Comparison of ENCODE assay signal across 7 cellular contexts in genomic region chr12:79344855-79345840, GRCh38.
DNase-seq lines count a peak whose midpoint lies in the region; ATAC-seq and TF ChIP-seq lines count a peak whose summit lies in the region.

No MANE protein-coding gene starts in this region.

- H3K9me3 Mint-ChIP-seq in endothelial cell (ENCODE audit: unreplicated experiment): no peaks in the 10 kb centered on the region

- TF ChIP-seq CTCF in GM10248 (IDR thresholded peaks at IDR 0.05; ENCODE audit: control extremely low read depth, extremely low read depth, low read depth, missing control alignments): peak; percentile 41
- TF ChIP-seq CTCF in endothelial cell (IDR thresholded peaks at IDR 0.05; ENCODE audit: unreplicated experiment): peak; percentile 35
- peak; percentile 34 for TF ChIP-seq CTCF in psoas muscle (IDR thresholded peaks at IDR 0.05)

- POLR2A ChIA-PET in GM10248 (lab: Yijun Ruan, JAX): no interaction called here

- DNase-seq in GM10248 (ENCODE audit: extremely low spot score) (peak; percentile 22), HT1080 (ENCODE audit: low read depth) (peak; percentile 44), NT2/D1 (ENCODE audit: low read depth, low spot score) (peak; percentile 57), endothelial cell (ENCODE audit: low spot score) (peak; percentile 33), psoas muscle (no peak)
- no peak for DNase-seq in activated CD4-positive, CD25-positive, alpha-beta regulatory T cell (lab: John Stamatoyannopoulos, UW)

- CTCF ChIA-PET in GM10248 (lab: Yijun Ruan, JAX): interaction anchor here (1.0 to 1.8 kb wide), 6 partner anchors 8 to 1114 kb away, joined by 3 to 5 read pairs (median 4); no protein-coding TSS in a partner anchor

- no peak overlapping the region for H3K27ac Mint-ChIP-seq in endothelial cell (ENCODE audit: unreplicated experiment)

- no peak overlapping the region for H3K9ac ChIP-seq in NT2/D1 (ENCODE audit: insufficient read length, low read depth)

- H3K36me3 ChIP-seq in NT2/D1 (ENCODE audit: insufficient read depth, insufficient read length, low read length) (no peaks in the 10 kb centered on the region), psoas muscle (ENCODE audit: insufficient read depth in 1 of 2, low read depth in 1 of 2) (no peaks in the 10 kb centered on the region)

- peaks cover 13% of the 10 kb centered on the region for H3K4me1 Mint-ChIP-seq in endothelial cell (ENCODE audit: unreplicated experiment)

- H3K27ac ChIP-seq in psoas muscle: no peak overlapping the region

- no peaks in the 10 kb centered on the region for H3K27me3 ChIP-seq in NT2/D1 (ENCODE audit: insufficient read depth, insufficient read length)
- H3K27me3 ChIP-seq in psoas muscle (ENCODE audit: insufficient read depth in 3 of 3, low read length in 2 of 3): no peaks in the 10 kb centered on the region

- WGBS in psoas muscle, 3 donors: 48 to 61% (median 60%) methylated on average over 5 of the region's 5 CpGs

- ATAC-seq in GM21423 (IDR thresholded peaks at IDR 0.05; ENCODE audit: unreplicated experiment) (peak; percentile 78), psoas muscle (no peak)

- H3K4me3 ChIP-seq in NT2/D1 (ENCODE audit: insufficient read length, low read depth) (no peak overlapping the region), psoas muscle (no peak overlapping the region)

- no peaks in the 10 kb centered on the region for H3K36me3 Mint-ChIP-seq in endothelial cell (ENCODE audit: low read depth, unreplicated experiment)

- H3K9me3 ChIP-seq in NT2/D1 (ENCODE audit: insufficient read depth, low read length): no peaks in the 10 kb centered on the region
- H3K9me3 ChIP-seq in psoas muscle: no peaks in the 10 kb centered on the region

- no peak overlapping the region for H3K4me3 Mint-ChIP-seq in endothelial cell (ENCODE audit: unreplicated experiment)

- H3K4me1 ChIP-seq in NT2/D1 (ENCODE audit: insufficient read depth, insufficient read length) (no peaks in the 10 kb centered on the region), psoas muscle (no peaks in the 10 kb centered on the region)

- H3K27me3 Mint-ChIP-seq in endothelial cell (ENCODE audit: unreplicated experiment): peaks cover 1% of the 10 kb centered on the region

- intact Hi-C loops in psoas muscle (cut with DNase I): no loop called here

Comparison
In these comparisons a context has a peak if more than half of its experiments do, and no peak if none do; other contexts are left out.
1. DNase-seq: peak in GM10248 (single experiment), HT1080 (single experiment), NT2/D1 (single experiment) and endothelial cell (single experiment); none in psoas muscle (0 of 2) and activated CD4-positive, CD25-positive, alpha-beta regulatory T cell (0 of 4).
2. Peak in every context shown above with its lines, with median percentiles within 50 percentile points of each other: CTCF ChIP-seq.